1 cellular context compared by ENCODE assay signal in the genomic region with DNA sequence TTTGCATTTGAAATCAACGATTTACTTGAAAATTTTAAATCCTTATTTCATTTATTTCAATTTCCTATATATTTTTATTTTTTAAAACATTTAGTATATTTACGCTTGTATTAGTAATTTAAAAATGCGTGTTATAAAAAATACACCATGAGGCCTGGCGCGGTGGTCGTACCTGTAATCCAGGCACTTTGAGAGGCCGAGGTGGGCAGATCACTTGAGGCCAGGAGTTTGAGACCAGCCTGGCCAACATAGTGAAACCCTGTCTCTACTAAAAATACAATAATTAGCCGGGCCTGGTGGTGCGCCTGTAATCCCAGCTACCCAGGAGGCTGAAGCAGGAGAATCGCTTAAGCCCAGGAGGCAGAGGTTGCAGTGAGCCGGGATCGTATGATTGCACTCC. TPM values are rescaled to one million over a fixed set of nuclear protein-coding genes. Genes with fewer than 3 reads are reported as not detected.
"Had no signal": no experiment of that assay in that cellular context is flagged by ENCODE, and none has a peak within 500 bp of the region (broad histone marks: within the 10 kb centered on the region; RNA-seq: fewer than 3 reads in every experiment).

No MANE protein-coding gene starts in this region.

RNA-seq across cellular contexts. Expression of gene MSRB3, which starts 36.8 kb away (rescaled TPM):
- total RNA-seq: OCI-LY7 had no signal
